In genomic region chr17:49132699-49133364, GRCh38 we compare ENCODE assay signal across 9 cellular contexts. TPM values are rescaled to one million over a fixed set of nuclear protein-coding genes. Genes with fewer than 3 reads are reported as not detected.
DNase-seq lines count a peak whose midpoint lies in the region; TF ChIP-seq lines count a peak whose summit lies in the region.
"Had no signal": no experiment of that assay in that cellular context is flagged by ENCODE, and none has a peak within 500 bp of the region (broad histone marks: within the 10 kb centered on the region; RNA-seq: fewer than 3 reads in every experiment).

Gene B4GALNT2 (plus strand): TSS chr17:49132769. CDS start chr17:49132793, 24 bp downstream.

- in situ Hi-C loops in GM13976 (cut with MboI; ENCODE audit: low sequenced_read_pairs, unreplicated experiment): no loop called here

- H3K27ac Mint-ChIP-seq in activated CD4-positive, alpha-beta T cell treated with anti-CD3 and anti-CD28 coated beads, Interleukin-2, amount 10 ng/mL, durations not matched to agents 7 days and 5 days: no peak within 1 kb of the TSS

- H3K36me3 Mint-ChIP-seq in activated CD4-positive, alpha-beta T cell treated with anti-CD3 and anti-CD28 coated beads, Interleukin-2, amount 10 ng/mL, durations not matched to agents 7 days and 5 days (ENCODE audit: low read depth): no peaks in the 10 kb centered on the region

- H3K27me3 Mint-ChIP-seq in activated CD4-positive, alpha-beta T cell treated with anti-CD3 and anti-CD28 coated beads, Interleukin-2, amount 10 ng/mL, durations not matched to agents 7 days and 5 days: peaks cover 68% of the 10 kb centered on the region

- peak within 1 kb of the TSS; percentile 57 for H3K4me3 ChIP-seq in fibroblast of villous mesenchyme (ENCODE audit: low read depth, low read length)
- peak within 1 kb of the TSS; percentile 38 for H3K4me3 ChIP-seq in skeletal muscle cell (ENCODE audit: low read depth, low read length)

- DNase-seq in GM13976 (ENCODE audit: low spot score): peak; percentile 39
- DNase-seq in activated CD4-positive, alpha-beta T cell treated with anti-CD3 and anti-CD28 coated beads, Interleukin-2, amount 10 ng/mL, durations not matched to agents 7 days and 5 days: peak; percentile 9
- DNase-seq in fibroblast of villous mesenchyme (ENCODE audit: low read depth): no peak
- no peak for DNase-seq in skeletal muscle cell (ENCODE audit: low read depth)
- no peak for DNase-seq in T1000 (lab: John Stamatoyannopoulos, UW)
- DNase-seq in C1 segment of cervical spinal cord (lab: John Stamatoyannopoulos, UW): no peak
- DNase-seq in effector CD4-positive, alpha-beta T cell: no peak
- DNase-seq in effector CD8-positive, alpha-beta T cell (lab: John Stamatoyannopoulos, UW): no peak

- CTCF ChIA-PET in activated CD4-positive, alpha-beta T cell treated with anti-CD3 and anti-CD28 coated beads, Interleukin-2, amount 10 ng/mL, durations not matched to agents 7 days and 5 days (lab: Charles Lee): no interaction called here

- H3K9me3 Mint-ChIP-seq in activated CD4-positive, alpha-beta T cell treated with anti-CD3 and anti-CD28 coated beads, Interleukin-2, amount 10 ng/mL, durations not matched to agents 7 days and 5 days: no peaks in the 10 kb centered on the region

- no peak for TF ChIP-seq CTCF in GM13976 (IDR thresholded peaks at IDR 0.05; ENCODE audit: borderline replicate concordance, control extremely low read depth, extremely low read depth, insufficient read depth, missing control alignments)
- TF ChIP-seq CTCF in fibroblast of villous mesenchyme (IDR thresholded peaks at IDR 0.05; ENCODE audit: insufficient read depth, low read depth, low read length): no peak

- H3K4me1 Mint-ChIP-seq in activated CD4-positive, alpha-beta T cell treated with anti-CD3 and anti-CD28 coated beads, Interleukin-2, amount 10 ng/mL, durations not matched to agents 7 days and 5 days: peaks cover 8% of the 10 kb centered on the region

- peak within 1 kb of the TSS; percentile 14 for H3K4me3 Mint-ChIP-seq in activated CD4-positive, alpha-beta T cell treated with anti-CD3 and anti-CD28 coated beads, Interleukin-2, amount 10 ng/mL, durations not matched to agents 7 days and 5 days

- POLR2A ChIA-PET in activated CD4-positive, alpha-beta T cell treated with anti-CD3 and anti-CD28 coated beads, Interleukin-2, amount 10 ng/mL, durations not matched to agents 7 days and 5 days (lab: Charles Lee): no interaction called here

RNA-seq across cellular contexts. Expression of gene B4GALNT2, which starts in this region (rescaled TPM):
- not detected for total RNA-seq in activated CD4-positive, alpha-beta T cell treated with anti-CD3 and anti-CD28 coated beads, Interleukin-2, amount 10 ng/mL, durations not matched to agents 7 days and 5 days
- total RNA-seq in fibroblast of villous mesenchyme: under 0.01 TPM in 2 replicates
- total RNA-seq: HT1080 had no signal

Comparison
In these comparisons a context has a peak if more than half of its experiments do, and no peak if none do; other contexts are left out.
1. Peak in DNase-seq in activated CD4-positive, alpha-beta T cell treated with anti-CD3 and anti-CD28 coated beads, Interleukin-2, amount 10 ng/mL, durations not matched to agents 7 days and 5 days; RNA of the gene not detected or under 1 TPM.